Comparison of ENCODE assay signal across 8 cellular contexts in genomic region chr2:225122582-225123486, GRCh38.
A peak's percentile ranks its signal among the peaks of the same experiment; 100 is the strongest.
DNase-seq lines count a peak whose midpoint lies in the region; ATAC-seq and TF ChIP-seq lines count a peak whose summit lies in the region.

No MANE protein-coding gene starts in this region.

- no peaks in the 10 kb centered on the region for H4K20me1 ChIP-seq in OCI-LY7 (ENCODE audit: insufficient read depth, low read length)

- CTCF ChIA-PET in OCI-LY7 (lab: Charles Lee; ENCODE audit: unreplicated experiment), result interaction anchor here (0.8 kb wide), 1 partner anchor 538 kb away, joined by 3 read pairs; no protein-coding TSS in a partner anchor

- no peaks in the 10 kb centered on the region for H3K4me1 ChIP-seq in OCI-LY7 (ENCODE audit: insufficient read depth, low read length, poor library complexity, severe bottlenecking)

- no peaks in the 10 kb centered on the region for H3K36me3 ChIP-seq in OCI-LY7 (ENCODE audit: insufficient read depth, low read length)

- no peak overlapping the region for H3K4me2 ChIP-seq in OCI-LY7 (ENCODE audit: low read length)

- H3K9me3 ChIP-seq in OCI-LY7 (ENCODE audit: low read length), result no peaks in the 10 kb centered on the region

- no peak overlapping the region for H3K4me3 ChIP-seq in AG10803 (ENCODE audit: low read length)
- H3K4me3 ChIP-seq in OCI-LY7 (ENCODE audit: low read depth, low read length, poor library complexity, severe bottlenecking), result no peak overlapping the region

- no peak overlapping the region for H3K27ac ChIP-seq in OCI-LY7 (ENCODE audit: low read depth, low read length, poor library complexity, severe bottlenecking)

- DNase-seq in AG10803 (ENCODE audit: low read depth) (no peak), OCI-LY7 (ENCODE audit: low spot score) (peak; percentile 44), dedifferentiated amniotic fluid mesenchymal stem cell (ENCODE audit: extremely low spot score) (peak; percentile 46), progenitor cell of endocrine pancreas (ENCODE audit: low spot score, unreplicated experiment) (no peak), posterior vena cava (ENCODE audit: low spot score) (no peak), NCI-H524 treated with DMSO at 0.1 percent for 48 hours (lab: John Stamatoyannopoulos, UW) (no peak)

- H3K79me2 ChIP-seq in OCI-LY7 (ENCODE audit: insufficient read depth, low read depth, low read length), result no peaks in the 10 kb centered on the region

- no peaks in the 10 kb centered on the region for H3K36me3 Mint-ChIP-seq in progenitor cell of endocrine pancreas (ENCODE audit: insufficient read depth)

- no TSS peak for BruUV-seq in OCI-LY7 (replicated peaks; lab: Mats Ljungman, UMichigan)

- H3K4me3 Mint-ChIP-seq in progenitor cell of endocrine pancreas (ENCODE audit: low read depth), result no peak overlapping the region

- no peak overlapping the region for H3K27ac Mint-ChIP-seq in progenitor cell of endocrine pancreas

- TF ChIP-seq CTCF in AG10803 (conservative IDR thresholded peaks at IDR 0.05; ENCODE audit: low read length) (peak; percentile 70), OCI-LY7 (conservative IDR thresholded peaks at IDR 0.05; ENCODE audit: low read length) (peak; percentile 74), progenitor cell of endocrine pancreas (IDR thresholded peaks at IDR 0.05; ENCODE audit: unreplicated experiment) (peak; percentile 70)

- H3K9me3 Mint-ChIP-seq in progenitor cell of endocrine pancreas (ENCODE audit: low read depth), result peaks cover 10% of the 10 kb centered on the region

- intact Hi-C loops in OCI-LY7 (cut with micrococcal nuclease; ENCODE audit: unreplicated experiment), result loop anchor here (1.0 to 10.0 kb wide), 3 partner anchors 162 to 537 kb away; no protein-coding TSS in a partner anchor
- intact Hi-C loops in posterior vena cava (cut with DNase I), result no loop called here

- H3K9me2 ChIP-seq in OCI-LY7 (ENCODE audit: insufficient read depth, low read length), result no peaks in the 10 kb centered on the region

- H3K4me1 Mint-ChIP-seq in progenitor cell of endocrine pancreas (ENCODE audit: low read depth), result no peaks in the 10 kb centered on the region

- H2AFZ ChIP-seq in OCI-LY7 (ENCODE audit: low read length), result no peak overlapping the region

- POLR2A ChIA-PET in OCI-LY7 (lab: Charles Lee), result interaction anchor here (0.6 to 0.9 kb wide), 2 partner anchors 155 to 218 kb away, joined by 3 read pairs; no protein-coding TSS in a partner anchor

- H3K27me3 Mint-ChIP-seq in progenitor cell of endocrine pancreas, result no peaks in the 10 kb centered on the region

- ATAC-seq in GM18498 (IDR thresholded peaks at IDR 0.05; ENCODE audit: unreplicated experiment), result peak; percentile 56
- no peak for ATAC-seq in HG02798 (IDR thresholded peaks at IDR 0.05; ENCODE audit: poor library complexity, unreplicated experiment)

Comparison
In these comparisons a context has a peak if more than half of its experiments do, and no peak if none do; other contexts are left out.
1. DNase-seq: peak in OCI-LY7 (single experiment) and dedifferentiated amniotic fluid mesenchymal stem cell (single experiment); none in AG10803 (single experiment), progenitor cell of endocrine pancreas (single experiment), posterior vena cava (single experiment) and NCI-H524 treated with DMSO at 0.1 percent for 48 hours (single experiment).
2. Peak in every context shown above with its lines, with median percentiles within 50 percentile points of each other: CTCF ChIP-seq.